In genomic region chr18:75208055-75208835, GRCh38 we compare ENCODE assay signal across 1 cellular context.
TF ChIP-seq lines count a peak whose summit lies in the region.

No MANE protein-coding gene starts in this region.

TF ChIP-seq in GM12878, 131 proteins besides CTCF, POLR2A, EP300 and RAD21 (continues in another document):
- TF ChIP-seq SIN3A (IDR thresholded peaks at IDR 0.05; ENCODE audit: low read depth, low read length) (peak; percentile 13; the same call in 1 of the 2 replicates), RFX5 (IDR thresholded peaks at IDR 0.05; ENCODE audit: low read depth, low read length) (no peak), IRF4 (IDR thresholded peaks at IDR 0.05; ENCODE audit: low read depth, low read length) (no peak), NBN (IDR thresholded peaks at IDR 0.05) (0 out of 2 replicates have a peak, but pooled peaks have one; percentile 16), BCL11A (IDR thresholded peaks at IDR 0.05; ENCODE audit: low read depth, low read length) (no peak), PAX5 (IDR thresholded peaks at IDR 0.05; ENCODE audit: borderline replicate concordance, low read depth, low read length) (no peak), KDM1A (IDR thresholded peaks at IDR 0.05; ENCODE audit: borderline replicate concordance) (no peak), NR2C2 (IDR thresholded peaks at IDR 0.05; ENCODE audit: borderline replicate concordance, control insufficient read depth, insufficient read length, low read depth) (no peak), RUNX3 (IDR thresholded peaks at IDR 0.05; ENCODE audit: low read length) (0 out of 2 replicates have a peak, but pooled peaks have one; percentile 23), IRF3 (IDR thresholded peaks at IDR 0.05) (no peak), YBX1 (IDR thresholded peaks at IDR 0.05) (no peak), RELB (IDR thresholded peaks at IDR 0.05; ENCODE audit: low read depth) (0 out of 2 replicates have a peak, but pooled peaks have one; percentile 26), ATF7 (IDR thresholded peaks at IDR 0.05; ENCODE audit: low read depth) (no peak), KLF5 (IDR thresholded peaks at IDR 0.05; ENCODE audit: partially characterized antibody) (no peak), POU2F2 (IDR thresholded peaks at IDR 0.05; ENCODE audit: borderline replicate concordance, low read depth, low read length) (no peak), POLR2AphosphoS5 (IDR thresholded peaks at IDR 0.05; ENCODE audit: low read length) (peak; percentile 47), EED (IDR thresholded peaks at IDR 0.05; ENCODE audit: low read depth) (0 out of 2 replicates have a peak, but pooled peaks have one; percentile 20), YY1 (IDR thresholded peaks at IDR 0.05; ENCODE audit: low read depth, low read length) (peak; percentile 23; the same call in 1 of the 2 replicates), ZSCAN29 (IDR thresholded peaks at IDR 0.05) (no peak), HDAC2 (IDR thresholded peaks at IDR 0.05) (no peak), PKNOX1 (IDR thresholded peaks at IDR 0.05) (no peak), TCF12 (IDR thresholded peaks at IDR 0.05; ENCODE audit: low read depth, low read length) (no peak), IKZF2 (IDR thresholded peaks at IDR 0.05) (peak; percentile 32 to 47; a peak in 3 of 4 replicates), DPF2 (IDR thresholded peaks at IDR 0.05) (peak; percentile 47; the same call in 1 of the 2 replicates), MYB (IDR thresholded peaks at IDR 0.05; ENCODE audit: borderline replicate concordance, low read depth, low read length) (no peak), MYC (IDR thresholded peaks at IDR 0.05; ENCODE audit: insufficient read depth, insufficient read length, insufficient replicate concordance, low read length, severe bottlenecking) (peak; percentile 19), GATAD2B (conservative IDR thresholded peaks at IDR 0.05; ENCODE audit: low read depth) (peak; percentile 53; the same call in 1 of the 2 replicates), EGR1 (IDR thresholded peaks at IDR 0.05; ENCODE audit: borderline replicate concordance in 1 of 2, low read depth in 2 of 2, low read length in 2 of 2) (0 out of 3 replicates have a peak, but pooled peaks of 1 of the 2 experiments have one; percentile 12), HDGF (IDR thresholded peaks at IDR 0.05) (0 out of 2 replicates have a peak, but pooled peaks have one; percentile 23), CBX3 (IDR thresholded peaks at IDR 0.05; ENCODE audit: borderline replicate concordance, low read depth) (no peak), WRNIP1 (IDR thresholded peaks at IDR 0.05; ENCODE audit: borderline replicate concordance, low read depth, low read length) (no peak), BHLHE40 (IDR thresholded peaks at IDR 0.05; ENCODE audit: borderline replicate concordance in 1 of 2, low read depth in 2 of 2, low read length in 1 of 2) (peak; percentile 38 to 79), PBX3 (IDR thresholded peaks at IDR 0.05; ENCODE audit: insufficient replicate concordance, low read depth, low read length) (no peak)
- TF ChIP-seq, protein P1, sequence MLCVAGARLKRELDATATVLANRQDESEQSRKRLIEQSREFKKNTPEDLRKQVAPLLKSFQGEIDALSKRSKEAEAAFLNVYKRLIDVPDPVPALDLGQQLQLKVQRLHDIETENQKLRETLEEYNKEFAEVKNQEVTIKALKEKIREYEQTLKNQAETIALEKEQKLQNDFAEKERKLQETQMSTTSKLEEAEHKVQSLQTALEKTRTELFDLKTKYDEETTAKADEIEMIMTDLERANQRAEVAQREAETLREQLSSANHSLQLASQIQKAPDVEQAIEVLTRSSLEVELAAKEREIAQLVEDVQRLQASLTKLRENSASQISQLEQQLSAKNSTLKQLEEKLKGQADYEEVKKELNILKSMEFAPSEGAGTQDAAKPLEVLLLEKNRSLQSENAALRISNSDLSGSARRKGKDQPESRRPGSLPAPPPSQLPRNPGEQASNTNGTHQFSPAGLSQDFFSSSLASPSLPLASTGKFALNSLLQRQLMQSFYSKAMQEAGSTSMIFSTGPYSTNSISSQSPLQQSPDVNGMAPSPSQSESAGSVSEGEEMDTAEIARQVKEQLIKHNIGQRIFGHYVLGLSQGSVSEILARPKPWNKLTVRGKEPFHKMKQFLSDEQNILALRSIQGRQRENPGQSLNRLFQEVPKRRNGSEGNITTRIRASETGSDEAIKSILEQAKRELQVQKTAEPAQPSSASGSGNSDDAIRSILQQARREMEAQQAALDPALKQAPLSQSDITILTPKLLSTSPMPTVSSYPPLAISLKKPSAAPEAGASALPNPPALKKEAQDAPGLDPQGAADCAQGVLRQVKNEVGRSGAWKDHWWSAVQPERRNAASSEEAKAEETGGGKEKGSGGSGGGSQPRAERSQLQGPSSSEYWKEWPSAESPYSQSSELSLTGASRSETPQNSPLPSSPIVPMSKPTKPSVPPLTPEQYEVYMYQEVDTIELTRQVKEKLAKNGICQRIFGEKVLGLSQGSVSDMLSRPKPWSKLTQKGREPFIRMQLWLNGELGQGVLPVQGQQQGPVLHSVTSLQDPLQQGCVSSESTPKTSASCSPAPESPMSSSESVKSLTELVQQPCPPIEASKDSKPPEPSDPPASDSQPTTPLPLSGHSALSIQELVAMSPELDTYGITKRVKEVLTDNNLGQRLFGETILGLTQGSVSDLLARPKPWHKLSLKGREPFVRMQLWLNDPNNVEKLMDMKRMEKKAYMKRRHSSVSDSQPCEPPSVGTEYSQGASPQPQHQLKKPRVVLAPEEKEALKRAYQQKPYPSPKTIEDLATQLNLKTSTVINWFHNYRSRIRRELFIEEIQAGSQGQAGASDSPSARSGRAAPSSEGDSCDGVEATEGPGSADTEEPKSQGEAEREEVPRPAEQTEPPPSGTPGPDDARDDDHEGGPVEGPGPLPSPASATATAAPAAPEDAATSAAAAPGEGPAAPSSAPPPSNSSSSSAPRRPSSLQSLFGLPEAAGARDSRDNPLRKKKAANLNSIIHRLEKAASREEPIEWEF (IDR thresholded peaks at IDR 0.05; ENCODE audit: insufficient replicate concordance, low read depth, low read length), result no peak
- TF ChIP-seq, protein P2, sequence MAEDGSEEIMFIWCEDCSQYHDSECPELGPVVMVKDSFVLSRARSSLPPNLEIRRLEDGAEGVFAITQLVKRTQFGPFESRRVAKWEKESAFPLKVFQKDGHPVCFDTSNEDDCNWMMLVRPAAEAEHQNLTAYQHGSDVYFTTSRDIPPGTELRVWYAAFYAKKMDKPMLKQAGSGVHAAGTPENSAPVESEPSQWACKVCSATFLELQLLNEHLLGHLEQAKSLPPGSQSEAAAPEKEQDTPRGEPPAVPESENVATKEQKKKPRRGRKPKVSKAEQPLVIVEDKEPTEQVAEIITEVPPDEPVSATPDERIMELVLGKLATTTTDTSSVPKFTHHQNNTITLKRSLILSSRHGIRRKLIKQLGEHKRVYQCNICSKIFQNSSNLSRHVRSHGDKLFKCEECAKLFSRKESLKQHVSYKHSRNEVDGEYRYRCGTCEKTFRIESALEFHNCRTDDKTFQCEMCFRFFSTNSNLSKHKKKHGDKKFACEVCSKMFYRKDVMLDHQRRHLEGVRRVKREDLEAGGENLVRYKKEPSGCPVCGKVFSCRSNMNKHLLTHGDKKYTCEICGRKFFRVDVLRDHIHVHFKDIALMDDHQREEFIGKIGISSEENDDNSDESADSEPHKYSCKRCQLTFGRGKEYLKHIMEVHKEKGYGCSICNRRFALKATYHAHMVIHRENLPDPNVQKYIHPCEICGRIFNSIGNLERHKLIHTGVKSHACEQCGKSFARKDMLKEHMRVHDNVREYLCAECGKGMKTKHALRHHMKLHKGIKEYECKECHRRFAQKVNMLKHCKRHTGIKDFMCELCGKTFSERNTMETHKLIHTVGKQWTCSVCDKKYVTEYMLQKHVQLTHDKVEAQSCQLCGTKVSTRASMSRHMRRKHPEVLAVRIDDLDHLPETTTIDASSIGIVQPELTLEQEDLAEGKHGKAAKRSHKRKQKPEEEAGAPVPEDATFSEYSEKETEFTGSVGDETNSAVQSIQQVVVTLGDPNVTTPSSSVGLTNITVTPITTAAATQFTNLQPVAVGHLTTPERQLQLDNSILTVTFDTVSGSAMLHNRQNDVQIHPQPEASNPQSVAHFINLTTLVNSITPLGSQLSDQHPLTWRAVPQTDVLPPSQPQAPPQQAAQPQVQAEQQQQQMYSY (CRISPR knock-in tag; IDR thresholded peaks at IDR 0.05), result no peak
- TF ChIP-seq, protein P3, sequence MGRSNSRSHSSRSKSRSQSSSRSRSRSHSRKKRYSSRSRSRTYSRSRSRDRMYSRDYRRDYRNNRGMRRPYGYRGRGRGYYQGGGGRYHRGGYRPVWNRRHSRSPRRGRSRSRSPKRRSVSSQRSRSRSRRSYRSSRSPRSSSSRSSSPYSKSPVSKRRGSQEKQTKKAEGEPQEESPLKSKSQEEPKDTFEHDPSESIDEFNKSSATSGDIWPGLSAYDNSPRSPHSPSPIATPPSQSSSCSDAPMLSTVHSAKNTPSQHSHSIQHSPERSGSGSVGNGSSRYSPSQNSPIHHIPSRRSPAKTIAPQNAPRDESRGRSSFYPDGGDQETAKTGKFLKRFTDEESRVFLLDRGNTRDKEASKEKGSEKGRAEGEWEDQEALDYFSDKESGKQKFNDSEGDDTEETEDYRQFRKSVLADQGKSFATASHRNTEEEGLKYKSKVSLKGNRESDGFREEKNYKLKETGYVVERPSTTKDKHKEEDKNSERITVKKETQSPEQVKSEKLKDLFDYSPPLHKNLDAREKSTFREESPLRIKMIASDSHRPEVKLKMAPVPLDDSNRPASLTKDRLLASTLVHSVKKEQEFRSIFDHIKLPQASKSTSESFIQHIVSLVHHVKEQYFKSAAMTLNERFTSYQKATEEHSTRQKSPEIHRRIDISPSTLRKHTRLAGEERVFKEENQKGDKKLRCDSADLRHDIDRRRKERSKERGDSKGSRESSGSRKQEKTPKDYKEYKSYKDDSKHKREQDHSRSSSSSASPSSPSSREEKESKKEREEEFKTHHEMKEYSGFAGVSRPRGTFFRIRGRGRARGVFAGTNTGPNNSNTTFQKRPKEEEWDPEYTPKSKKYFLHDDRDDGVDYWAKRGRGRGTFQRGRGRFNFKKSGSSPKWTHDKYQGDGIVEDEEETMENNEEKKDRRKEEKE (IDR thresholded peaks at IDR 0.05), result no peak
- TF ChIP-seq, protein P4, sequence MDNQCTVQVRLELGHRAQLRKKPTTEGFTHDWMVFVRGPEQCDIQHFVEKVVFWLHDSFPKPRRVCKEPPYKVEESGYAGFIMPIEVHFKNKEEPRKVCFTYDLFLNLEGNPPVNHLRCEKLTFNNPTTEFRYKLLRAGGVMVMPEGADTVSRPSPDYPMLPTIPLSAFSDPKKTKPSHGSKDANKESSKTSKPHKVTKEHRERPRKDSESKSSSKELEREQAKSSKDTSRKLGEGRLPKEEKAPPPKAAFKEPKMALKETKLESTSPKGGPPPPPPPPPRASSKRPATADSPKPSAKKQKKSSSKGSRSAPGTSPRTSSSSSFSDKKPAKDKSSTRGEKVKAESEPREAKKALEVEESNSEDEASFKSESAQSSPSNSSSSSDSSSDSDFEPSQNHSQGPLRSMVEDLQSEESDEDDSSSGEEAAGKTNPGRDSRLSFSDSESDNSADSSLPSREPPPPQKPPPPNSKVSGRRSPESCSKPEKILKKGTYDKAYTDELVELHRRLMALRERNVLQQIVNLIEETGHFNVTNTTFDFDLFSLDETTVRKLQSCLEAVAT (IDR thresholded peaks at IDR 0.05), result peak; percentile 42; the same call in 1 of the 2 replicates
- TF ChIP-seq, protein P5, sequence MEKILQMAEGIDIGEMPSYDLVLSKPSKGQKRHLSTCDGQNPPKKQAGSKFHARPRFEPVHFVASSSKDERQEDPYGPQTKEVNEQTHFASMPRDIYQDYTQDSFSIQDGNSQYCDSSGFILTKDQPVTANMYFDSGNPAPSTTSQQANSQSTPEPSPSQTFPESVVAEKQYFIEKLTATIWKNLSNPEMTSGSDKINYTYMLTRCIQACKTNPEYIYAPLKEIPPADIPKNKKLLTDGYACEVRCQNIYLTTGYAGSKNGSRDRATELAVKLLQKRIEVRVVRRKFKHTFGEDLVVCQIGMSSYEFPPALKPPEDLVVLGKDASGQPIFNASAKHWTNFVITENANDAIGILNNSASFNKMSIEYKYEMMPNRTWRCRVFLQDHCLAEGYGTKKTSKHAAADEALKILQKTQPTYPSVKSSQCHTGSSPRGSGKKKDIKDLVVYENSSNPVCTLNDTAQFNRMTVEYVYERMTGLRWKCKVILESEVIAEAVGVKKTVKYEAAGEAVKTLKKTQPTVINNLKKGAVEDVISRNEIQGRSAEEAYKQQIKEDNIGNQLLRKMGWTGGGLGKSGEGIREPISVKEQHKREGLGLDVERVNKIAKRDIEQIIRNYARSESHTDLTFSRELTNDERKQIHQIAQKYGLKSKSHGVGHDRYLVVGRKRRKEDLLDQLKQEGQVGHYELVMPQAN (conservative IDR thresholded peaks at IDR 0.05), result peak; percentile 54; the same call in 1 of the 2 replicates
